In genomic region chr1:153568367-153569099, GRCh38 we compare ENCODE assay signal across 8 cellular contexts. TPM values are rescaled to one million over a fixed set of nuclear protein-coding genes. Genes with fewer than 3 reads are reported as not detected.
DNase-seq lines count a peak whose midpoint lies in the region; ATAC-seq lines count a peak whose summit lies in the region.

No MANE protein-coding gene starts in this region.

- H3K36me3 ChIP-seq in H7 (replicated peaks; ENCODE audit: control insufficient read depth, insufficient read depth, low read length): no peaks in the 10 kb centered on the region

- DNase-seq in ACHN: peak; percentile 93
- DNase-seq in H7: peak; percentile 93
- peak; percentile 90 to 93 for DNase-seq in NCI-H446 (lab: John Stamatoyannopoulos, UW)
- peak; percentile 70 to 86 for DNase-seq in activated CD4-positive, alpha-beta T cell treated with anti-CD3 and anti-CD28 coated beads for 24 hours (ENCODE audit: low read depth in 2 of 2)
- DNase-seq in cerebellum (ENCODE audit: low spot score): peak; percentile 88
- DNase-seq in kidney tubule cell (ENCODE audit: low spot score): peak; percentile 97
- DNase-seq in stimulated activated CD4-positive, alpha-beta T cell treated with anti-CD3 and anti-CD28 coated beads, Interleukin-15, amount 100 ng/mL, for 48 hours (ENCODE audit: low read depth in 2 of 2): peak; percentile 82 to 83

- peak overlapping the region; percentile 23; the same call in 1 of the 2 replicates for H3K4me3 ChIP-seq in H7 (ENCODE audit: insufficient read depth, low read depth, low read length)

- H3K27me3 ChIP-seq in H7 (ENCODE audit: control insufficient read depth, insufficient read depth, low read length): no peaks in the 10 kb centered on the region; the same call in 1 of the 2 replicates

- no peak for ATAC-seq in HG02588 (IDR thresholded peaks at IDR 0.05; ENCODE audit: unreplicated experiment)

- in situ Hi-C loops in ACHN (cut with HindIII; ENCODE audit: low pct_ligation_motif_present, low pct_unique_long_range_greater_than_20kb, low sequenced_read_pairs): no loop called here

RNA-seq across cellular contexts. Expression of gene S100A2, which starts 2.9 kb away (rescaled TPM):
- 0.94 TPM in 1 of 2 replicates, not detected in the other for total RNA-seq in H7 (2014; rRNA removed; shearing (Covaris generic))
- total RNA-seq in cerebellum: not detected

RNA-seq across cellular contexts. Expression of gene S100A3, which starts 19.5 kb away (rescaled TPM):
- total RNA-seq in H7 (2014; rRNA removed; shearing (Covaris generic)): 0.30 and 0.31 TPM in 2 replicates
- not detected for total RNA-seq in cerebellum

RNA-seq across cellular contexts. Expression of gene S100A4, which starts 22.9 kb away (rescaled TPM):
- total RNA-seq in H7 (2014; rRNA removed; shearing (Covaris generic)): 17.3 and 18.0 TPM in 2 replicates
- 1.4 TPM for total RNA-seq in cerebellum

RNA-seq across cellular contexts. Expression of gene S100A5, which starts 27.8 kb away (rescaled TPM):
- not detected in 2 replicates for total RNA-seq in H7 (2014; rRNA removed; shearing (Covaris generic))
- not detected for total RNA-seq in cerebellum

RNA-seq across cellular contexts. Expression of gene S100A6, which starts 32.7 kb away (rescaled TPM):
- total RNA-seq in H7 (2014; rRNA removed; shearing (Covaris generic)): 1.3 and 1.4 TPM in 2 replicates
- total RNA-seq in cerebellum: 21.5 TPM
